Comparison of ENCODE assay signal across 8 cellular contexts in the genomic region with DNA sequence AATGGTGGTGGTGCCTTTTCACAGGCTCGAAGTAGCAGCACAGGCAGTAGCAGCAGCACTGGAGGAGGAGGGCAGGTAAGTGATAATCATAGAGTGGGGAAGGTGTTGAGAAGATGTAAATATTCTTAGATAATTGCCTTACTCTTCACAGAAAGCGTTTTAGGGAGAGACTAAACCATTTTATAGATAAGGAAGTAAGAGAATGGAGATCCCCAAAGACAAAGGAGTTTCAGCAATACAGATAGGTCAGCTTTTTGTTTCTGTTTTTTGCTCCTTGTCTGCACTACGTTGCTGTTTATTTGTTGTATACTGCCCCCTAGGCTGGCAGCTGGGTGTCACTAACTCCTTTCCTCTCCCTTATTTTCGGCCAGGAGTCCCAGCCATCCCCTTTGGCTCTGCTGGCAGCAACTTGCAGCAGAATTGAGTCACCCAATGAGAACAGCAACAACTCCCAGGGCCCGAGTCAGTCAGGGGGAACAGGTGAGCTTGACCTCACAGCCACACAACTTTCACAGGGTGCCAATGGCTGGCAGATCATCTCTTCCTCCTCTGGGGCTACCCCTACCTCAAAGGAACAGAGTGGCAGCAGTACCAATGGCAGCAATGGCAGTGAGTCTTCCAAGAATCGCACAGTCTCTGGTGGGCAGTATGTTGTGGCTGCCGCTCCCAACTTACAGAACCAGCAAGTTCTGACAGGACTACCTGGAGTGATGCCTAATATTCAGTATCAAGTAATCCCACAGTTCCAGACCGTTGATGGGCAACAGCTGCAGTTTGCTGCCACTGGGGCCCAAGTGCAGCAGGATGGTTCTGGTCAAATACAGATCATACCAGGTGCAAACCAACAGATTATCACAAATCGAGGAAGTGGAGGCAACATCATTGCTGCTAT. TPM values are rescaled to one million over a fixed set of nuclear protein-coding genes. Genes with fewer than 3 reads are reported as not detected.
DNase-seq lines count a peak whose midpoint lies in the region; ATAC-seq, FAIRE-seq and TF ChIP-seq lines count a peak whose summit lies in the region.

No MANE protein-coding gene starts in this region.

- H3K4me3 ChIP-seq in LNCaP clone FGC (ENCODE audit: low read depth, low read length), result peak overlapping the region; percentile 54; the same call in 1 of the 2 replicates
- peak overlapping the region; percentile 27 to 70 for H3K4me3 ChIP-seq in esophagus (ENCODE audit: low read depth in 1 of 2, low read length in 2 of 2)

- FAIRE-seq in G401.6 (lab: Jason Lieb, UNC), result peak; percentile 44

- H3K27me3 ChIP-seq in esophagus (ENCODE audit: control insufficient read depth in 1 of 2, insufficient read depth in 2 of 2, low read length in 2 of 2), result no peaks in the 10 kb centered on the region

- TF ChIP-seq CTCF in LNCaP clone FGC (IDR thresholded peaks at IDR 0.05; ENCODE audit: control insufficient read depth, extremely low read depth, insufficient read depth), result peak; percentile 56

- no peak for ATAC-seq in GM18909 (IDR thresholded peaks at IDR 0.05; ENCODE audit: poor library complexity, unreplicated experiment)

- no peaks in the 10 kb centered on the region for H3K9me3 ChIP-seq in esophagus (ENCODE audit: control insufficient read depth in 2 of 2, insufficient read depth in 1 of 2, low read depth in 1 of 2, low read length in 1 of 2)

- peak overlapping the region; percentile 97 to 99 for H3K27ac ChIP-seq in esophagus (ENCODE audit: low read depth in 2 of 2, low read length in 1 of 2)

- 26 to 32% methylated on average over 9 of the region's 9 CpGs for WGBS in esophagus, 2 donors

- peaks cover 7 to 15% of the 10 kb centered on the region in 2 donors for H3K36me3 ChIP-seq in esophagus (ENCODE audit: control insufficient read depth in 2 of 2, insufficient read depth in 2 of 2, low read length in 1 of 2)

- DNase-seq in LNCaP clone FGC (ENCODE audit: low read depth) (no peak), myocyte (ENCODE audit: low read depth) (peak; percentile 85), AG08395 (ENCODE audit: low spot score) (no peak), GM19240 (ENCODE audit: insufficient read length, low spot score) (no peak)
- DNase-seq in activated CD4-positive, alpha-beta T cell treated with anti-CD3 and anti-CD28 coated beads, Interleukin-2, amount 50 U/mL, for 4 hours, result peak; percentile 29 to 34

- peaks cover 5 to 19% of the 10 kb centered on the region in 2 donors for H3K4me1 ChIP-seq in esophagus (ENCODE audit: control insufficient read depth in 2 of 2, insufficient read depth in 2 of 2, low read length in 1 of 2)

RNA-seq across cellular contexts. Expression of gene SP1, which starts 2.0 kb away (rescaled TPM):
- 10 to 100 TPM; 21.6 to 22.3 TPM for polyA plus RNA-seq in esophagus
- total RNA-seq in myocyte, result 28.9 and 35.6 TPM in 2 replicates
- 19.0 TPM for polyA plus RNA-seq in myocyte (2012)

RNA-seq across cellular contexts. Expression of gene AMHR2, which starts 41.7 kb away (rescaled TPM):
- polyA plus RNA-seq in esophagus, result under 1 TPM in 1 of 2 donors, not detected in 1; 0.08 TPM
- not detected in 2 replicates for total RNA-seq in myocyte
- not detected for polyA plus RNA-seq in myocyte (2012)

RNA-seq across cellular contexts. Expression of gene SP7, which starts 45.8 kb away (rescaled TPM):
- polyA plus RNA-seq in esophagus, result not detected
- not detected in 2 replicates for total RNA-seq in myocyte
- polyA plus RNA-seq in myocyte (2012), result not detected

RNA-seq across cellular contexts. Expression of gene PRR13, which starts 59.5 kb away (rescaled TPM):
- 100 to 1,000 TPM in 1 of 2 donors, 10 to 100 TPM in 1; 73.8 to 119 TPM for polyA plus RNA-seq in esophagus
- 45.8 and 48.3 TPM in 2 replicates for total RNA-seq in myocyte
- 136 TPM for polyA plus RNA-seq in myocyte (2012)

Comparison
In these comparisons a context has a peak if more than half of its experiments do, and no peak if none do; other contexts are left out.
1. DNase-seq: peak in activated CD4-positive, alpha-beta T cell treated with anti-CD3 and anti-CD28 coated beads, Interleukin-2, amount 50 U/mL, for 4 hours (2 of 2) and myocyte (single experiment); none in LNCaP clone FGC (single experiment), AG08395 (single experiment) and GM19240 (single experiment).